ENCODE assay signal across 8 cellular contexts in genomic region chr12:94873368-94874085, GRCh38.
DNase-seq lines count a peak whose midpoint lies in the region; ATAC-seq and TF ChIP-seq lines count a peak whose summit lies in the region.

No MANE protein-coding gene starts in this region.

- H3K4me3 ChIP-seq in KMS-11 (IDR thresholded peaks at IDR 0.05; ENCODE audit: insufficient read depth, low read depth, low read length) (no peak overlapping the region), muscle layer of colon (ENCODE audit: low read depth in 1 of 2, low read length in 2 of 2) (peak overlapping the region; percentile 65 to 77)

- H2AFZ ChIP-seq in KMS-11 (ENCODE audit: low read depth): peak overlapping the region; percentile 93

- H3K4me3 Mint-ChIP-seq in activated CD4-positive, alpha-beta memory T cell treated with anti-CD3 and anti-CD28 coated beads for 36 hours: no peak overlapping the region

- H3K4me2 ChIP-seq in KMS-11: peak overlapping the region; percentile 51

- intact Hi-C loops in activated CD4-positive, alpha-beta memory T cell treated with anti-CD3 and anti-CD28 coated beads for 36 hours (cut with micrococcal nuclease): loop anchor here (10.0 kb wide), 1 partner anchor 269 kb away; no protein-coding TSS in a partner anchor

- CTCF ChIA-PET in activated CD4-positive, alpha-beta memory T cell treated with anti-CD3 and anti-CD28 coated beads for 36 hours (lab: Charles Lee): no interaction called here

- no peak for TF ChIP-seq CTCF in KMS-11 (conservative IDR thresholded peaks at IDR 0.05; ENCODE audit: low read depth, low read length)

- POLR2A ChIA-PET in activated CD4-positive, alpha-beta memory T cell treated with anti-CD3 and anti-CD28 coated beads for 36 hours (lab: Charles Lee): no interaction called here

- no peaks in the 10 kb centered on the region for H3K36me3 ChIP-seq in KMS-11 (ENCODE audit: insufficient read depth)
- H3K36me3 ChIP-seq in muscle layer of colon (ENCODE audit: insufficient read depth, low read length): no peaks in the 10 kb centered on the region

- H3K27me3 ChIP-seq in KMS-11 (ENCODE audit: insufficient read depth, low read depth): no peaks in the 10 kb centered on the region
- peaks cover 5 to 21% of the 10 kb centered on the region in 2 donors for H3K27me3 ChIP-seq in muscle layer of colon (ENCODE audit: control insufficient read depth in 1 of 2, insufficient read depth in 2 of 2, low read length in 2 of 2)

- H3K27me3 Mint-ChIP-seq in activated CD4-positive, alpha-beta memory T cell treated with anti-CD3 and anti-CD28 coated beads for 36 hours: peaks cover 55% of the 10 kb centered on the region

- H3K27ac ChIP-seq in KMS-11: no peak overlapping the region
- no peak overlapping the region for H3K27ac ChIP-seq in muscle layer of colon (ENCODE audit: low read depth, low read length)

- H4K20me1 ChIP-seq in KMS-11 (ENCODE audit: insufficient read depth): no peaks in the 10 kb centered on the region

- H3K9ac ChIP-seq in KMS-11: no peak overlapping the region; the same call in 1 of the 2 replicates
- no peak overlapping the region for H3K9ac ChIP-seq in muscle layer of colon (ENCODE audit: low read length)

- H3K79me2 ChIP-seq in KMS-11 (ENCODE audit: insufficient read depth, low read depth): no peaks in the 10 kb centered on the region

- ATAC-seq in GM21737 (IDR thresholded peaks at IDR 0.05; ENCODE audit: unreplicated experiment): peak; percentile 79

- peak; percentile 25 for DNase-seq in NCI-H82 (lab: John Stamatoyannopoulos, UW)
- DNase-seq in NCI-H82 treated with DMSO at 0.1 percent for 48 hours (lab: John Stamatoyannopoulos, UW; ENCODE audit: unreplicated experiment): no peak
- peak; percentile 74 for DNase-seq in ecto neural progenitor cell (ENCODE audit: low spot score)
- no peak for DNase-seq in activated CD4-positive, alpha-beta memory T cell treated with anti-CD3 and anti-CD28 coated beads for 36 hours
- DNase-seq in NK-92 (lab: John Stamatoyannopoulos, UW; ENCODE audit: unreplicated experiment): no peak

- no peak overlapping the region for H3K27ac Mint-ChIP-seq in activated CD4-positive, alpha-beta memory T cell treated with anti-CD3 and anti-CD28 coated beads for 36 hours

- peaks cover 10% of the 10 kb centered on the region for H3K4me1 ChIP-seq in KMS-11 (ENCODE audit: low read depth, poor library complexity, severe bottlenecking)
- H3K4me1 ChIP-seq in muscle layer of colon (ENCODE audit: insufficient read depth, low read length): peaks cover 10% of the 10 kb centered on the region

- H3K9me3 Mint-ChIP-seq in activated CD4-positive, alpha-beta memory T cell treated with anti-CD3 and anti-CD28 coated beads for 36 hours: no peaks in the 10 kb centered on the region

- H3K9me3 ChIP-seq in muscle layer of colon (ENCODE audit: low read length): no peaks in the 10 kb centered on the region

- H3K36me3 Mint-ChIP-seq in activated CD4-positive, alpha-beta memory T cell treated with anti-CD3 and anti-CD28 coated beads for 36 hours: no peaks in the 10 kb centered on the region

- H3K4me1 Mint-ChIP-seq in activated CD4-positive, alpha-beta memory T cell treated with anti-CD3 and anti-CD28 coated beads for 36 hours (ENCODE audit: low read depth): peaks cover 17% of the 10 kb centered on the region

Comparison
In these comparisons a context has a peak if more than half of its experiments do, and no peak if none do; other contexts are left out.
1. DNase-seq: peak in NCI-H82 (single experiment) and ecto neural progenitor cell (single experiment); none in NCI-H82 treated with DMSO at 0.1 percent for 48 hours (single experiment), activated CD4-positive, alpha-beta memory T cell treated with anti-CD3 and anti-CD28 coated beads for 36 hours (single experiment) and NK-92 (single experiment).